ENCODE assay signal across 9 cellular contexts in genomic region chr4:67332627-67333026, GRCh38.
DNase-seq lines count a peak whose midpoint lies in the region; ATAC-seq and TF ChIP-seq lines count a peak whose summit lies in the region.
"Had no signal": no experiment of that assay in that cellular context is flagged by ENCODE, and none has a peak within 500 bp of the region (broad histone marks: within the 10 kb centered on the region; RNA-seq: fewer than 3 reads in every experiment).

No MANE protein-coding gene starts in this region.

- no peak overlapping the region for H3K4me3 Mint-ChIP-seq in nephron progenitor cell
- no peak overlapping the region for H3K4me3 Mint-ChIP-seq in stimulated activated naive CD8-positive, alpha-beta T cell treated with anti-CD3 and anti-CD28 coated beads, Interleukin-15, amount 100 ng/mL, for 72 hours
- H3K4me3 Mint-ChIP-seq: naive B cell had no signal

- H3K27ac ChIP-seq in VCaP, result no peak overlapping the region

- no peaks in the 10 kb centered on the region for H3K36me3 Mint-ChIP-seq in nephron progenitor cell (ENCODE audit: low read depth)
- H3K36me3 Mint-ChIP-seq: naive B cell had no signal

- DNase-seq in nephron progenitor cell (peak; percentile 3), left colon (no peak), NCI-H1436 (lab: John Stamatoyannopoulos, UW) (no peak)
- no peak for DNase-seq in stimulated activated naive CD8-positive, alpha-beta T cell treated with anti-CD3 and anti-CD28 coated beads, Interleukin-15, amount 100 ng/mL, for 72 hours
- no peak for DNase-seq in effector CD4-positive, alpha-beta T cell
- DNase-seq: naive B cell had no signal

- peaks cover 14% of the 10 kb centered on the region for H3K27me3 Mint-ChIP-seq in nephron progenitor cell (ENCODE audit: low read depth, poor library complexity)
- H3K27me3 Mint-ChIP-seq in stimulated activated naive CD8-positive, alpha-beta T cell treated with anti-CD3 and anti-CD28 coated beads, Interleukin-15, amount 100 ng/mL, for 72 hours, result peaks cover 36% of the 10 kb centered on the region

- peaks cover 6% of the 10 kb centered on the region for H3K9me3 Mint-ChIP-seq in nephron progenitor cell
- H3K9me3 Mint-ChIP-seq in stimulated activated naive CD8-positive, alpha-beta T cell treated with anti-CD3 and anti-CD28 coated beads, Interleukin-15, amount 100 ng/mL, for 72 hours, result no peaks in the 10 kb centered on the region

- peak; percentile 79 for TF ChIP-seq CTCF in VCaP (conservative IDR thresholded peaks at IDR 0.05)
- TF ChIP-seq CTCF in nephron progenitor cell (IDR thresholded peaks at IDR 0.05), result peak; percentile 46

- peaks cover 2% of the 10 kb centered on the region for H3K4me1 Mint-ChIP-seq in nephron progenitor cell
- no peaks in the 10 kb centered on the region for H3K4me1 Mint-ChIP-seq in stimulated activated naive CD8-positive, alpha-beta T cell treated with anti-CD3 and anti-CD28 coated beads, Interleukin-15, amount 100 ng/mL, for 72 hours
- H3K4me1 Mint-ChIP-seq: naive B cell had no signal

- intact Hi-C loops in left colon (cut with DNase I, micrococcal nuclease), result no loop called here

- no peak overlapping the region for H3K27ac Mint-ChIP-seq in nephron progenitor cell
- H3K27ac Mint-ChIP-seq in stimulated activated naive CD8-positive, alpha-beta T cell treated with anti-CD3 and anti-CD28 coated beads, Interleukin-15, amount 100 ng/mL, for 72 hours, result no peak overlapping the region
- H3K27ac Mint-ChIP-seq: naive B cell had no signal

- ATAC-seq in GM18868 (IDR thresholded peaks at IDR 0.05; ENCODE audit: unreplicated experiment), result peak; percentile 68
- peak; percentile 84 for ATAC-seq in HG03103 (IDR thresholded peaks at IDR 0.05; ENCODE audit: low read depth, unreplicated experiment)
- ATAC-seq in stimulated activated naive CD8-positive, alpha-beta T cell treated with anti-CD3 and anti-CD28 coated beads, Interleukin-15, amount 100 ng/mL, for 72 hours, result no peak
- no peak for ATAC-seq in left colon

Comparison
In these comparisons a context has a peak if more than half of its experiments do, and no peak if none do; other contexts are left out.
1. ATAC-seq: peak in GM18868 (single experiment) and HG03103 (single experiment); none in stimulated activated naive CD8-positive, alpha-beta T cell treated with anti-CD3 and anti-CD28 coated beads, Interleukin-15, amount 100 ng/mL, for 72 hours (single experiment) and left colon (single experiment).